8 cellular contexts compared by ENCODE assay signal in genomic region chr1:153566414-153567371, GRCh38. TPM values are rescaled to one million over a fixed set of nuclear protein-coding genes. Genes with fewer than 3 reads are reported as not detected.
A peak's percentile ranks its signal among the peaks of the same experiment; 100 is the strongest.
DNase-seq lines count a peak whose midpoint lies in the region; ATAC-seq and TF ChIP-seq lines count a peak whose summit lies in the region.

No MANE protein-coding gene starts in this region.

- H3K36me3 Mint-ChIP-seq in activated T-cell treated with anti-CD3 and anti-CD28 coated beads, Interleukin-2, amount 50 U/mL, for 72 hours (ENCODE audit: insufficient read depth in 2 of 2) = no peaks in the 10 kb centered on the region
- no peaks in the 10 kb centered on the region for H3K36me3 Mint-ChIP-seq in naive thymus-derived CD4-positive, alpha-beta T cell

- DNase-seq in COLO829 (ENCODE audit: low spot score) (peak; percentile 99), Peyer's patch (peak; percentile 64 to 97 (median 96))
- peak; percentile 93 to 95 for DNase-seq in activated T-cell treated with anti-CD3 and anti-CD28 coated beads, Interleukin-2, amount 50 U/mL, for 72 hours
- peak in 3 of 9 donors; percentile 38 to 82 (median 44) for DNase-seq in naive thymus-derived CD4-positive, alpha-beta T cell
- DNase-seq in stimulated activated CD8-positive, alpha-beta memory T cell treated with anti-CD3 and anti-CD28 coated beads, Interleukin-7, amount 100 ng/mL, for 48 hours (ENCODE audit: extremely low read depth in 1 of 2, low read depth in 1 of 2) = peak; percentile 79 to 92

- CTCF ChIA-PET in naive thymus-derived CD4-positive, alpha-beta T cell (lab: Charles Lee) = interaction anchor here (0.6 to 4.1 kb wide), 5 partner anchors 22 to 358 kb away, joined by 4 to 31 read pairs (median 5); no protein-coding TSS in a partner anchor

- H3K4me3 ChIP-seq in Peyer's patch = peak overlapping the region in 1 of 4 donors; percentile 25
- no peak overlapping the region for H3K4me3 ChIP-seq in naive thymus-derived CD4-positive, alpha-beta T cell (ENCODE audit: low read length)

- peaks cover 62% of the 10 kb centered on the region for H3K4me1 Mint-ChIP-seq in activated T-cell treated with anti-CD3 and anti-CD28 coated beads, Interleukin-2, amount 50 U/mL, for 72 hours (ENCODE audit: low read depth)
- H3K4me1 Mint-ChIP-seq in naive thymus-derived CD4-positive, alpha-beta T cell = peaks cover 25 to 32% (median 28%) of the 10 kb centered on the region in 7 donors

- TF ChIP-seq CTCF in Peyer's patch (IDR thresholded peaks at IDR 0.05) = peak in 1 of 6 experiments; percentile 16

- H3K4me3 Mint-ChIP-seq in activated T-cell treated with anti-CD3 and anti-CD28 coated beads, Interleukin-2, amount 50 U/mL, for 72 hours = peak overlapping the region; percentile 64 to 68
- peak overlapping the region in 3 of 10 donors; percentile 16 to 57 (median 56) for H3K4me3 Mint-ChIP-seq in naive thymus-derived CD4-positive, alpha-beta T cell

- H3K27ac Mint-ChIP-seq in activated T-cell treated with anti-CD3 and anti-CD28 coated beads, Interleukin-2, amount 50 U/mL, for 72 hours = peak overlapping the region; percentile 71
- H3K27ac Mint-ChIP-seq in naive thymus-derived CD4-positive, alpha-beta T cell = peak overlapping the region in 5 of 9 donors; percentile 9 to 92 (median 87)

- H3K27ac ChIP-seq in Peyer's patch = peak overlapping the region; percentile 69 to 99 (median 94)
- H3K27ac ChIP-seq in naive thymus-derived CD4-positive, alpha-beta T cell (ENCODE audit: low read depth, low read length) = peak overlapping the region; percentile 17

- no peaks in the 10 kb centered on the region for H3K9me3 Mint-ChIP-seq in activated T-cell treated with anti-CD3 and anti-CD28 coated beads, Interleukin-2, amount 50 U/mL, for 72 hours
- no peaks in the 10 kb centered on the region for H3K9me3 Mint-ChIP-seq in naive thymus-derived CD4-positive, alpha-beta T cell

- ATAC-seq in HG03196 (IDR thresholded peaks at IDR 0.05; ENCODE audit: unreplicated experiment) (peak; percentile 45), esophagus mucosa (peak; percentile 85), HG03571 (IDR thresholded peaks at IDR 0.05; ENCODE audit: unreplicated experiment) (no peak)
- ATAC-seq in activated T-cell treated with anti-CD3 and anti-CD28 coated beads, Interleukin-2, amount 50 U/mL, for 72 hours (replicated peaks in 1 of 2) = peak; percentile 83 to 85
- peak; percentile 88 for ATAC-seq in naive thymus-derived CD4-positive, alpha-beta T cell

- H3K27me3 ChIP-seq in Peyer's patch = no peaks in the 10 kb centered on the region
- H3K27me3 ChIP-seq in naive thymus-derived CD4-positive, alpha-beta T cell (ENCODE audit: control insufficient read depth in 2 of 2, insufficient read depth in 2 of 2, low read length in 2 of 2) = no peaks in the 10 kb centered on the region

- H3K27me3 Mint-ChIP-seq in activated T-cell treated with anti-CD3 and anti-CD28 coated beads, Interleukin-2, amount 50 U/mL, for 72 hours (ENCODE audit: low read depth) = peaks cover 6% of the 10 kb centered on the region
- peaks cover 0 to 6% (median 0%) of the 10 kb centered on the region in 5 donors for H3K27me3 Mint-ChIP-seq in naive thymus-derived CD4-positive, alpha-beta T cell

- H3K36me3 ChIP-seq in Peyer's patch = no peaks in the 10 kb centered on the region
- no peaks in the 10 kb centered on the region for H3K36me3 ChIP-seq in naive thymus-derived CD4-positive, alpha-beta T cell (ENCODE audit: control insufficient read depth in 2 of 3, insufficient read depth in 3 of 3, low read length in 3 of 3)

- intact Hi-C loops in naive thymus-derived CD4-positive, alpha-beta T cell (cut with micrococcal nuclease) = loop anchor here (5.0 kb wide), 2 partner anchors 51 to 181 kb away; partner anchors contain the start of gene S100A14 (in 1 of the 2)

- H3K9me3 ChIP-seq in Peyer's patch = no peaks in the 10 kb centered on the region
- H3K9me3 ChIP-seq in naive thymus-derived CD4-positive, alpha-beta T cell (ENCODE audit: control insufficient read depth in 2 of 3, low read length in 3 of 3) = no peaks in the 10 kb centered on the region

- peaks cover 12 to 34% (median 19%) of the 10 kb centered on the region in 4 donors for H3K4me1 ChIP-seq in Peyer's patch
- H3K4me1 ChIP-seq in naive thymus-derived CD4-positive, alpha-beta T cell (ENCODE audit: control insufficient read depth in 2 of 2, insufficient read depth in 2 of 2, low read length in 2 of 2) = peaks cover 12 to 13% of the 10 kb centered on the region in 2 donors

- POLR2A ChIA-PET in naive thymus-derived CD4-positive, alpha-beta T cell (lab: Charles Lee) = interaction anchor here (0.7 to 2.0 kb wide), 5 partner anchors 18 to 34 kb away, joined by 3 to 16 read pairs (median 9); partner anchors contain the start of genes S100A5 and S100A6

- peak; percentile 79 to 97 for TF ChIP-seq POLR2A in Peyer's patch (IDR thresholded peaks at IDR 0.05)

RNA-seq across cellular contexts. Expression of gene S100A2, which starts 1.0 kb away (rescaled TPM):
- not detected for total RNA-seq in Peyer's patch
- total RNA-seq in activated T-cell treated with anti-CD3 and anti-CD28 coated beads, Interleukin-2, amount 50 U/mL, for 72 hours = 1 to 10 TPM; 1.7 to 5.0 TPM
- 4,166 TPM for total RNA-seq in esophagus mucosa
- 1 to 10 TPM in 1 of 5 experiments, not detected in 4; 1.1 TPM for total RNA-seq in naive thymus-derived CD4-positive, alpha-beta T cell
- polyA plus RNA-seq in naive thymus-derived CD4-positive, alpha-beta T cell = not detected

RNA-seq across cellular contexts. Expression of gene S100A3, which starts 17.6 kb away (rescaled TPM):
- not detected for total RNA-seq in Peyer's patch
- not detected for total RNA-seq in activated T-cell treated with anti-CD3 and anti-CD28 coated beads, Interleukin-2, amount 50 U/mL, for 72 hours
- 9.6 TPM for total RNA-seq in esophagus mucosa
- total RNA-seq in naive thymus-derived CD4-positive, alpha-beta T cell = not detected
- not detected for polyA plus RNA-seq in naive thymus-derived CD4-positive, alpha-beta T cell

RNA-seq across cellular contexts. Expression of gene S100A4, which starts 21.1 kb away (rescaled TPM):
- total RNA-seq in Peyer's patch (100 to 1,000 TPM in 1 of 4 donors, 10 to 100 TPM in 3; 38.2 to 435 (median 53.6) TPM), esophagus mucosa (36.0 TPM)
- total RNA-seq in activated T-cell treated with anti-CD3 and anti-CD28 coated beads, Interleukin-2, amount 50 U/mL, for 72 hours = 100 to 1,000 TPM in 1 of 2 donors, 10 to 100 TPM in 1; 96.1 to 198 TPM
- 100 to 1,000 TPM in 3 of 5 experiments, 10 to 100 TPM in 2; 54.0 to 766 (median 204) TPM for total RNA-seq in naive thymus-derived CD4-positive, alpha-beta T cell
- 100 to 1,000 TPM; 259 to 359 TPM for polyA plus RNA-seq in naive thymus-derived CD4-positive, alpha-beta T cell

RNA-seq across cellular contexts. Expression of gene S100A5, which starts 26.0 kb away (rescaled TPM):
- total RNA-seq in Peyer's patch (not detected), esophagus mucosa (not detected)
- 1 to 10 TPM; 2.8 to 4.4 TPM for total RNA-seq in activated T-cell treated with anti-CD3 and anti-CD28 coated beads, Interleukin-2, amount 50 U/mL, for 72 hours
- total RNA-seq in naive thymus-derived CD4-positive, alpha-beta T cell = 1 to 10 TPM in 2 of 5 experiments, under 1 TPM in 1, not detected in 2; 0.78 to 2.0 (median 1.2) TPM
- polyA plus RNA-seq in naive thymus-derived CD4-positive, alpha-beta T cell = 1 to 10 TPM in 1 of 2 donors, under 1 TPM in 1; 0.91 to 1.5 TPM

RNA-seq across cellular contexts. Expression of gene S100A6, which starts 30.9 kb away (rescaled TPM):
- total RNA-seq in Peyer's patch = 100 to 1,000 TPM; 321 to 366 (median 334) TPM
- total RNA-seq in activated T-cell treated with anti-CD3 and anti-CD28 coated beads, Interleukin-2, amount 50 U/mL, for 72 hours = 100 to 1,000 TPM; 219 to 358 TPM
- total RNA-seq in esophagus mucosa = 976 TPM
- total RNA-seq in naive thymus-derived CD4-positive, alpha-beta T cell = 100 to 1,000 TPM; 178 to 433 (median 201) TPM
- polyA plus RNA-seq in naive thymus-derived CD4-positive, alpha-beta T cell = 100 to 1,000 TPM; 424 to 568 TPM

Comparison
In these comparisons a context has a peak if more than half of its experiments do, and no peak if none do; other contexts are left out.
1. RNA of gene S100A2, which starts 1.0 kb away (total RNA-seq): 4,166 TPM in esophagus mucosa (single experiment); 1.7 to 5.0 TPM in activated T-cell treated with anti-CD3 and anti-CD28 coated beads, Interleukin-2, amount 50 U/mL, for 72 hours, 1.1 TPM in naive thymus-derived CD4-positive, alpha-beta T cell and not detected in Peyer's patch; every median in the first group is over 100 times any median in the second.